Comparison of ENCODE assay signal across 17 cellular contexts in genomic region chr12:6444704-6445688, GRCh38. TPM values are rescaled to one million over a fixed set of nuclear protein-coding genes. Genes with fewer than 3 reads are reported as not detected.
A peak's percentile ranks its signal among the peaks of the same experiment; 100 is the strongest.
DNase-seq lines count a peak whose midpoint lies in the region; ATAC-seq, FAIRE-seq and TF ChIP-seq lines count a peak whose summit lies in the region.
"Had no signal": no experiment of that assay in that cellular context is flagged by ENCODE, and none has a peak within 500 bp of the region (broad histone marks: within the 10 kb centered on the region; RNA-seq: fewer than 3 reads in every experiment).

TSS of gene CD27 (plus strand) at chr12:6444955. CDS start at chr12:6445096, 141 bp downstream.

- H3K9me3 Mint-ChIP-seq in activated B cell treated with CpG ODN at 0.5 μM for 24 hours: no peaks in the 10 kb centered on the region
- H3K9me3 Mint-ChIP-seq in memory B cell: no peaks in the 10 kb centered on the region

- POLR2A ChIA-PET in activated B cell treated with CpG ODN at 0.5 μM for 24 hours (lab: Charles Lee): interaction anchor here (0.5 to 7.8 kb wide), 12 partner anchors 10 to 407 kb away, joined by 3 to 144 read pairs (median 12); partner anchors contain the start of genes GAPDH, MRPL51, USP5 and VAMP1

- CTCF ChIA-PET in activated B cell treated with CpG ODN at 0.5 μM for 24 hours (lab: Charles Lee): interaction anchor here (1.3 to 3.7 kb wide), 5 partner anchors 14 to 93 kb away, joined by 3 to 22 read pairs (median 5); no protein-coding TSS in a partner anchor

- FAIRE-seq in D721Med (lab: Jason Lieb, UNC): no peak
- FAIRE-seq: HepG2, keratinocyte had no signal

- H3K27me3 ChIP-seq in gastrocnemius medialis: no peaks in the 10 kb centered on the region
- H3K27me3 ChIP-seq: BE2C, brain microvascular endothelial cell had no signal

- intact Hi-C loops in activated B cell treated with CpG ODN at 0.5 μM for 24 hours (cut with micrococcal nuclease): no loop called here
- intact Hi-C loops in gastrocnemius medialis (cut with DNase I; ENCODE audit: low total_unique reads): no loop called here

- H3K27me3 Mint-ChIP-seq in activated B cell treated with CpG ODN at 0.5 μM for 24 hours: no peaks in the 10 kb centered on the region
- H3K27me3 Mint-ChIP-seq in memory B cell: no peaks in the 10 kb centered on the region

- H3K4me3 ChIP-seq in gastrocnemius medialis: no peak within 1 kb of the TSS

- ATAC-seq in activated B cell treated with CpG ODN at 0.5 μM for 24 hours (ENCODE audit: low read depth) (peak; percentile 34), memory B cell (ENCODE audit: low read depth) (peak; percentile 67), gastrocnemius medialis (no peak), GM18520 (IDR thresholded peaks at IDR 0.05; ENCODE audit: unreplicated experiment) (no peak)

- no peaks in the 10 kb centered on the region for H3K9me3 ChIP-seq in gastrocnemius medialis
- H3K9me3 ChIP-seq: BE2C had no signal

- H3K27ac Mint-ChIP-seq in activated B cell treated with CpG ODN at 0.5 μM for 24 hours (peak within 1 kb of the TSS; percentile 92), memory B cell (peak within 1 kb of the TSS; percentile 93)

- peaks cover 69% of the 10 kb centered on the region for H3K4me1 Mint-ChIP-seq in activated B cell treated with CpG ODN at 0.5 μM for 24 hours
- peaks cover 54% of the 10 kb centered on the region for H3K4me1 Mint-ChIP-seq in memory B cell

- H3K4me3 Mint-ChIP-seq in activated B cell treated with CpG ODN at 0.5 μM for 24 hours: peak within 1 kb of the TSS; percentile 84
- H3K4me3 Mint-ChIP-seq in memory B cell: peak within 1 kb of the TSS; percentile 97

- TF ChIP-seq CTCF in activated B cell treated with CpG ODN at 0.5 μM for 24 hours (IDR thresholded peaks at IDR 0.05) (no peak), gastrocnemius medialis (IDR thresholded peaks at IDR 0.05 in 4 of 5, conservative IDR thresholded peaks at IDR 0.05 in 1 of 5) (no peak), D721Med (IDR thresholded peaks at IDR 0.05; ENCODE audit: insufficient read depth, missing control alignments) (no peak)

- in situ Hi-C loops in gastrocnemius medialis (cut with MboI; ENCODE audit: low sequenced_read_pairs in 4 of 4): no loop called here

- no peaks in the 10 kb centered on the region for H3K4me1 ChIP-seq in gastrocnemius medialis
- H3K4me1 ChIP-seq: BE2C had no signal

- no peaks in the 10 kb centered on the region for H3K36me3 ChIP-seq in gastrocnemius medialis
- H3K36me3 ChIP-seq: BE2C, brain microvascular endothelial cell had no signal

- peak; percentile 19 to 70 (median 48) for DNase-seq in stimulated activated naive CD4-positive, alpha-beta T cell (lab: John Stamatoyannopoulos, UW)
- DNase-seq in stimulated activated naive CD4-positive, alpha-beta T cell treated with Interleukin-2 at 50 U/mL for 16 hours (lab: John Stamatoyannopoulos, UW): no peak
- no peak for DNase-seq in activated B cell treated with CpG ODN at 0.5 μM for 24 hours
- no peak for DNase-seq in memory B cell (ENCODE audit: low spot score in 2 of 2)
- no peak for DNase-seq in NCI-H510A (lab: John Stamatoyannopoulos, UW)
- no peak for DNase-seq in gastrocnemius medialis
- no peak for DNase-seq in D721Med (ENCODE audit: insufficient read length, low spot score)
- DNase-seq: BE2C; brain microvascular endothelial cell; NCI-H2081 treated with DMSO at 0.1 percent for 48 hours; occipital lobe; stimulated activated CD4-positive, alpha-beta T cell treated with anti-CD3 and anti-CD28 coated beads, Interleukin-4, amount 100 ng/mL, for 1 hour; trophoblast cell had no signal

- no peak within 1 kb of the TSS for H3K27ac ChIP-seq in gastrocnemius medialis
- H3K27ac ChIP-seq: brain microvascular endothelial cell had no signal

- H3K36me3 Mint-ChIP-seq in activated B cell treated with CpG ODN at 0.5 μM for 24 hours (ENCODE audit: low read depth) (peaks cover 15% of the 10 kb centered on the region), memory B cell (peaks cover 17% of the 10 kb centered on the region)

- no peak for TF ChIP-seq POLR2A in gastrocnemius medialis (IDR thresholded peaks at IDR 0.05)

RNA-seq across cellular contexts. Expression of gene CD27, which starts in this region (rescaled TPM):
- 39.3 and 43.8 TPM in 2 replicates for total RNA-seq in activated B cell treated with CpG ODN at 0.5 μM for 24 hours
- total RNA-seq in gastrocnemius medialis: under 1 TPM in 1 of 4 donors, not detected in 3; 0.55 TPM
- total RNA-seq: HepG2, RPMI7951 had no signal

Comparison
In these comparisons a context has a peak if more than half of its experiments do, and no peak if none do; other contexts are left out.
1. RNA of gene CD27 (total RNA-seq): 39.3 to 43.8 TPM in activated B cell treated with CpG ODN at 0.5 μM for 24 hours; 0.55 TPM in gastrocnemius medialis; every median in the first group is over 10 times any median in the second.
2. DNase-seq: peak in stimulated activated naive CD4-positive, alpha-beta T cell (6 of 6); none in stimulated activated naive CD4-positive, alpha-beta T cell treated with Interleukin-2 at 50 U/mL for 16 hours (single experiment), activated B cell treated with CpG ODN at 0.5 μM for 24 hours (single experiment), memory B cell (0 of 2), NCI-H510A (single experiment), gastrocnemius medialis (0 of 2) and D721Med (single experiment).
3. ATAC-seq: peak in activated B cell treated with CpG ODN at 0.5 μM for 24 hours (single experiment) and memory B cell (single experiment); none in gastrocnemius medialis (0 of 2) and GM18520 (single experiment).